In the genomic region with DNA sequence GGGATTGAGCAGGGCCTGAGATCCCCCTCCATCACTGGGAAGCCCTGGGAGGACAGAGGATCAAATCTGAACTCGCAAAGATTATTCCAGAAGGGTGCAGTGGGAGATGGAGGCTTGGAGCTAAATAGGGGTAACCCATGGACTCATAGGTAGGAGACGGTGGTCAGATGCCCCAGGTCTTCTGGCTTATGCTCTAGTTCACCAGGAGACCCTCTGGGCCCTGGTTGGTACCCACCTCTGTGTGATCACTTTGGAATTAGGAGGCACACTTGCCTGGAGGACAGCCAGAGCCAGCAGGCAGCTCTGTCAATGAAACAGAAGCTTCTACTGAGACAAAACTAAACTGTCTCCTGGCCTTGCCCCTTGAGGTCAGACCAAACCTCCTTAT, we compare ENCODE assay signal across 16 cellular contexts.
DNase-seq lines count a peak whose midpoint lies in the region; ATAC-seq and TF ChIP-seq lines count a peak whose summit lies in the region.
"Had no signal": no experiment of that assay in that cellular context is flagged by ENCODE, and none has a peak within 500 bp of the region (broad histone marks: within the 10 kb centered on the region; RNA-seq: fewer than 3 reads in every experiment).

No MANE protein-coding gene starts in this region.

- no peak for TF ChIP-seq POLR2A in esophagus muscularis mucosa (IDR thresholded peaks at IDR 0.05; ENCODE audit: low read depth)

- H3K4me2 ChIP-seq in neuronal stem cell (ENCODE audit: insufficient read depth, low read length, poor library complexity, severe bottlenecking), result no peak overlapping the region
- H3K4me2 ChIP-seq: A549 had no signal

- no peaks in the 10 kb centered on the region for H3K36me3 Mint-ChIP-seq in activated CD4-positive, alpha-beta T cell treated with anti-CD3 and anti-CD28 coated beads, Interleukin-2, amount 10 ng/mL, durations not matched to agents 24 days and 14 days (ENCODE audit: low read depth)
- H3K36me3 Mint-ChIP-seq in CD4-positive, CD25-positive, alpha-beta regulatory T cell, result no peaks in the 10 kb centered on the region
- H3K36me3 Mint-ChIP-seq: CD4-positive, alpha-beta memory T cell had no signal

- no peak for TF ChIP-seq CTCF in esophagus muscularis mucosa (IDR thresholded peaks at IDR 0.05)

- H3K23ac ChIP-seq in neuronal stem cell (ENCODE audit: low read depth, low read length, poor library complexity), result no peak overlapping the region

- no peak overlapping the region for H2BK5ac ChIP-seq in neuronal stem cell (ENCODE audit: low read length)

- H3K4me1 ChIP-seq in CD4-positive, CD25-positive, alpha-beta regulatory T cell (ENCODE audit: control insufficient read depth, insufficient read depth, low read length, poor library complexity, severe bottlenecking), result peaks cover 6% of the 10 kb centered on the region
- H3K4me1 ChIP-seq in esophagus muscularis mucosa, result no peaks in the 10 kb centered on the region
- no peaks in the 10 kb centered on the region for H3K4me1 ChIP-seq in neuronal stem cell (ENCODE audit: control insufficient read depth in 2 of 2, insufficient read depth in 1 of 2, low read depth in 1 of 2, low read length in 2 of 2)
- H3K4me1 ChIP-seq: A549 had no signal

- H4K8ac ChIP-seq in neuronal stem cell (ENCODE audit: low read depth, low read length), result peak overlapping the region; percentile 54

- no peak for ATAC-seq in CD4-positive, CD25-positive, alpha-beta regulatory T cell (ENCODE audit: low read depth in 2 of 2)
- no peak for ATAC-seq in HG03045 (IDR thresholded peaks at IDR 0.05; ENCODE audit: unreplicated experiment)

- H3K9me3 Mint-ChIP-seq in activated CD4-positive, alpha-beta T cell treated with anti-CD3 and anti-CD28 coated beads, Interleukin-2, amount 10 ng/mL, durations not matched to agents 24 days and 14 days, result no peaks in the 10 kb centered on the region
- peaks cover 0 to 2% (median 0%) of the 10 kb centered on the region in 7 donors for H3K9me3 Mint-ChIP-seq in CD4-positive, CD25-positive, alpha-beta regulatory T cell

- 62% methylated on average over 2 of the region's 2 CpGs for WGBS in esophagus muscularis mucosa
- no CpG with 5 or more reads among the region's 2 CpGs for WGBS in neuronal stem cell (ENCODE audit: extremely low coverage in 2 of 2, insufficient read length in 2 of 2, insufficient replicate concordance in 1 of 2), 2 donors

- H4K91ac ChIP-seq in neuronal stem cell (ENCODE audit: low read depth, low read length, poor library complexity), result no peak overlapping the region

- H2BK15ac ChIP-seq in neuronal stem cell (ENCODE audit: low read length), result no peak overlapping the region

- no peaks in the 10 kb centered on the region for H3K79me1 ChIP-seq in neuronal stem cell (ENCODE audit: low read depth, low read length)

- intact Hi-C loops in activated CD4-positive, alpha-beta T cell treated with anti-CD3 and anti-CD28 coated beads, Interleukin-2, amount 10 ng/mL, durations not matched to agents 24 days and 14 days (cut with micrococcal nuclease), result no loop called here
- intact Hi-C loops in esophagus muscularis mucosa (cut with DNase I), result no loop called here

- H3K9me3 ChIP-seq in CD4-positive, CD25-positive, alpha-beta regulatory T cell (ENCODE audit: control insufficient read depth in 2 of 2, low read length in 2 of 2), result no peaks in the 10 kb centered on the region
- H3K9me3 ChIP-seq in esophagus muscularis mucosa (no peaks in the 10 kb centered on the region), neuronal stem cell (replicated peaks in 1 of 2; ENCODE audit: control insufficient read depth in 2 of 2, insufficient read depth in 1 of 2, low read depth in 1 of 2, low read length in 2 of 2) (no peaks in the 10 kb centered on the region)
- H3K9me3 ChIP-seq: A549 had no signal

- no peak overlapping the region for H3K27ac ChIP-seq in CD4-positive, CD25-positive, alpha-beta regulatory T cell (ENCODE audit: insufficient read depth, low read length, poor library complexity, severe bottlenecking)
- H3K27ac ChIP-seq in esophagus muscularis mucosa (replicated peaks in 1 of 4) (no peak overlapping the region), neuronal stem cell (replicated peaks; ENCODE audit: low read length) (no peak overlapping the region)
- H3K27ac ChIP-seq: 22Rv1, A549, C4-2B had no signal

- H3K4ac ChIP-seq in neuronal stem cell (ENCODE audit: low read length), result no peak overlapping the region

- no peak overlapping the region for H3K4me3 ChIP-seq in CD4-positive, CD25-positive, alpha-beta regulatory T cell (ENCODE audit: low read depth, low read length)
- no peak overlapping the region for H3K4me3 ChIP-seq in esophagus muscularis mucosa
- H3K4me3 ChIP-seq in neuronal stem cell (ENCODE audit: low read length in 2 of 2), result no peak overlapping the region
- H3K4me3 ChIP-seq: A549 had no signal

- peaks cover 2% of the 10 kb centered on the region for H3K27me3 Mint-ChIP-seq in activated CD4-positive, alpha-beta T cell treated with anti-CD3 and anti-CD28 coated beads, Interleukin-2, amount 10 ng/mL, durations not matched to agents 24 days and 14 days
- peaks cover 8% of the 10 kb centered on the region for H3K27me3 Mint-ChIP-seq in CD4-positive, CD25-positive, alpha-beta regulatory T cell

- no peaks in the 10 kb centered on the region for H3K36me3 ChIP-seq in CD4-positive, CD25-positive, alpha-beta regulatory T cell (ENCODE audit: control insufficient read depth, insufficient read depth, low read length)
- H3K36me3 ChIP-seq in esophagus muscularis mucosa (no peaks in the 10 kb centered on the region), neuronal stem cell (replicated peaks in 1 of 2; ENCODE audit: control insufficient read depth in 2 of 2, insufficient read depth in 2 of 2, low read length in 2 of 2) (no peaks in the 10 kb centered on the region)

- H2BK12ac ChIP-seq in neuronal stem cell (ENCODE audit: low read length), result no peak overlapping the region

- no peak overlapping the region for H3K14ac ChIP-seq in neuronal stem cell (ENCODE audit: low read length)

- no peak overlapping the region for H2BK120ac ChIP-seq in neuronal stem cell (ENCODE audit: low read depth, low read length)

- no peak overlapping the region for H2AFZ ChIP-seq in neuronal stem cell (ENCODE audit: low read length)

- no peak overlapping the region for H3K4me3 Mint-ChIP-seq in activated CD4-positive, alpha-beta T cell treated with anti-CD3 and anti-CD28 coated beads, Interleukin-2, amount 10 ng/mL, durations not matched to agents 24 days and 14 days
- H3K4me3 Mint-ChIP-seq in CD4-positive, CD25-positive, alpha-beta regulatory T cell, result no peak overlapping the region
- H3K4me3 Mint-ChIP-seq: CD4-positive, alpha-beta memory T cell had no signal

- peaks cover 22% of the 10 kb centered on the region for H3K4me1 Mint-ChIP-seq in activated CD4-positive, alpha-beta T cell treated with anti-CD3 and anti-CD28 coated beads, Interleukin-2, amount 10 ng/mL, durations not matched to agents 24 days and 14 days
- peaks cover 5 to 35% (median 7%) of the 10 kb centered on the region in 4 donors for H3K4me1 Mint-ChIP-seq in CD4-positive, CD25-positive, alpha-beta regulatory T cell

- no peak overlapping the region for H3K27ac Mint-ChIP-seq in activated CD4-positive, alpha-beta T cell treated with anti-CD3 and anti-CD28 coated beads, Interleukin-2, amount 10 ng/mL, durations not matched to agents 24 days and 14 days
- H3K27ac Mint-ChIP-seq in CD4-positive, CD25-positive, alpha-beta regulatory T cell, result peak overlapping the region in 2 of 3 donors; percentile 20 to 61

- H3K27me3 ChIP-seq in CD4-positive, CD25-positive, alpha-beta regulatory T cell (ENCODE audit: control insufficient read depth, insufficient read depth, low read length), result no peaks in the 10 kb centered on the region
- H3K27me3 ChIP-seq in esophagus muscularis mucosa (no peaks in the 10 kb centered on the region), neuronal stem cell (ENCODE audit: control insufficient read depth in 3 of 3, insufficient read depth in 3 of 3, low read depth in 1 of 3, low read length in 3 of 3) (peaks cover 0 to 6% (median 0%) of the 10 kb centered on the region in 3 experiments)

- no peak overlapping the region for H3K18ac ChIP-seq in neuronal stem cell (ENCODE audit: low read length)

- peak; percentile 53 for DNase-seq in activated CD4-positive, alpha-beta T cell treated with anti-CD3 and anti-CD28 coated beads, Interleukin-2, amount 10 ng/mL, durations not matched to agents 24 days and 14 days
- no peak for DNase-seq in activated CD4-positive, alpha-beta T cell treated with anti-CD3 and anti-CD28 coated beads for 4 hours
- no peak for DNase-seq in CD4-positive, CD25-positive, alpha-beta regulatory T cell
- DNase-seq in esophagus muscularis mucosa (ENCODE audit: extremely low spot score) (peak; percentile 75), neuronal stem cell (ENCODE audit: low spot score) (no peak), retina (no peak)
- DNase-seq: AML-193; CD4-positive, alpha-beta memory T cell; DMS79 treated with DMSO at 0.1 percent for 48 hours; GF-D8; GOT3; H7 had no signal

- no peak overlapping the region for H3K9ac ChIP-seq in neuronal stem cell (ENCODE audit: low read depth, low read length, poor library complexity)

- H2AK5ac ChIP-seq in neuronal stem cell (ENCODE audit: low read depth, low read length), result no peak overlapping the region

- no peak for TF ChIP-seq EP300 in esophagus muscularis mucosa (IDR thresholded peaks at IDR 0.05)

Comparison
In these comparisons a context has a peak if more than half of its experiments do, and no peak if none do; other contexts are left out.
1. DNase-seq: peak in activated CD4-positive, alpha-beta T cell treated with anti-CD3 and anti-CD28 coated beads, Interleukin-2, amount 10 ng/mL, durations not matched to agents 24 days and 14 days (single experiment) and esophagus muscularis mucosa (single experiment); none in activated CD4-positive, alpha-beta T cell treated with anti-CD3 and anti-CD28 coated beads for 4 hours (0 of 2), CD4-positive, CD25-positive, alpha-beta regulatory T cell (0 of 3), neuronal stem cell (single experiment) and retina (single experiment).